9 cellular contexts compared by ENCODE assay signal in genomic region chr19:12833418-12833746, GRCh38. TPM values are rescaled to one million over a fixed set of nuclear protein-coding genes. Genes with fewer than 3 reads are reported as not detected.
A peak's percentile ranks its signal among the peaks of the same experiment; 100 is the strongest.
DNase-seq lines count a peak whose midpoint lies in the region; ATAC-seq and TF ChIP-seq lines count a peak whose summit lies in the region.
"Had no signal": no experiment of that assay in that cellular context is flagged by ENCODE, and none has a peak within 500 bp of the region (broad histone marks: within the 10 kb centered on the region; RNA-seq: fewer than 3 reads in every experiment).

No MANE protein-coding gene starts in this region.

- H3K36me3 ChIP-seq in KMS-11 (ENCODE audit: insufficient read depth) (no peaks in the 10 kb centered on the region), spleen (no peaks in the 10 kb centered on the region)

- WGBS in spleen, 5 donors: 0 to 9% (median 2%) methylated on average over 2 to 6 of the region's 6 CpGs

- H3K27me3 ChIP-seq in KMS-11 (ENCODE audit: insufficient read depth, low read depth): peaks cover 63% of the 10 kb centered on the region
- H3K27me3 ChIP-seq in spleen (replicated peaks in 1 of 7): peaks cover 3 to 100% (median 96%) of the 10 kb centered on the region in 7 donors

- no peak overlapping the region for H3K27ac Mint-ChIP-seq in activated CD4-positive, alpha-beta T cell treated with anti-CD3 and anti-CD28 coated beads, Interleukin-2, amount 10 ng/mL, durations not matched to agents 24 days and 14 days
- no peak overlapping the region for H3K27ac Mint-ChIP-seq in effector memory CD8-positive, alpha-beta T cell

- H3K4me1 ChIP-seq in KMS-11 (ENCODE audit: low read depth, poor library complexity, severe bottlenecking) (peaks cover 15% of the 10 kb centered on the region), spleen (peaks cover 7 to 51% (median 28%) of the 10 kb centered on the region in 6 donors)

- peaks cover 14% of the 10 kb centered on the region for H3K4me1 Mint-ChIP-seq in activated CD4-positive, alpha-beta T cell treated with anti-CD3 and anti-CD28 coated beads, Interleukin-2, amount 10 ng/mL, durations not matched to agents 24 days and 14 days
- H3K4me1 Mint-ChIP-seq in effector memory CD8-positive, alpha-beta T cell (ENCODE audit: low read depth in 2 of 2): peaks cover 17 to 22% of the 10 kb centered on the region in 2 donors

- TF ChIP-seq CTCF in KMS-11 (conservative IDR thresholded peaks at IDR 0.05; ENCODE audit: low read depth, low read length): no peak
- TF ChIP-seq CTCF in spleen (IDR thresholded peaks at IDR 0.05 in 8 of 11, conservative IDR thresholded peaks at IDR 0.05 in 3 of 11): no peak

- H3K4me2 ChIP-seq in KMS-11: peak overlapping the region; percentile 29; the same call in 1 of the 2 replicates

- no peak for TF ChIP-seq POLR2A in spleen (IDR thresholded peaks at IDR 0.05)

- no peak for ATAC-seq in effector memory CD8-positive, alpha-beta T cell (replicated peaks)

- H3K9me3 Mint-ChIP-seq in activated CD4-positive, alpha-beta T cell treated with anti-CD3 and anti-CD28 coated beads, Interleukin-2, amount 10 ng/mL, durations not matched to agents 24 days and 14 days: peaks cover 5% of the 10 kb centered on the region
- H3K9me3 Mint-ChIP-seq in effector memory CD8-positive, alpha-beta T cell: no peaks in the 10 kb centered on the region

- H4K20me1 ChIP-seq in KMS-11 (ENCODE audit: insufficient read depth): no peaks in the 10 kb centered on the region

- DNase-seq in activated CD4-positive, alpha-beta T cell treated with anti-CD3 and anti-CD28 coated beads, Interleukin-2, amount 10 ng/mL, durations not matched to agents 24 days and 14 days: no peak
- no peak for DNase-seq in activated CD4-positive, alpha-beta T cell treated with anti-CD3 and anti-CD28 coated beads for 4 hours
- no peak for DNase-seq in effector memory CD8-positive, alpha-beta T cell
- DNase-seq in spleen: no peak
- no peak for DNase-seq in stimulated activated naive CD4-positive, alpha-beta T cell treated with Interleukin-2 at 50 U/mL for 16 hours (lab: John Stamatoyannopoulos, UW)
- DNase-seq in substantia nigra (lab: John Stamatoyannopoulos, UW): no peak
- no peak for DNase-seq in CD1c-positive myeloid dendritic cell (ENCODE audit: extremely low spot score)

- peaks cover 2% of the 10 kb centered on the region for H3K36me3 Mint-ChIP-seq in activated CD4-positive, alpha-beta T cell treated with anti-CD3 and anti-CD28 coated beads, Interleukin-2, amount 10 ng/mL, durations not matched to agents 24 days and 14 days (ENCODE audit: low read depth)
- H3K36me3 Mint-ChIP-seq in effector memory CD8-positive, alpha-beta T cell (ENCODE audit: insufficient read depth): peaks cover 10% of the 10 kb centered on the region

- H3K4me3 Mint-ChIP-seq in activated CD4-positive, alpha-beta T cell treated with anti-CD3 and anti-CD28 coated beads, Interleukin-2, amount 10 ng/mL, durations not matched to agents 24 days and 14 days: peak overlapping the region; percentile 44
- peak overlapping the region; percentile 67 to 70 for H3K4me3 Mint-ChIP-seq in effector memory CD8-positive, alpha-beta T cell

- no peaks in the 10 kb centered on the region for H3K79me2 ChIP-seq in KMS-11 (ENCODE audit: insufficient read depth, low read depth)

- H3K27ac ChIP-seq in KMS-11 (no peak overlapping the region), spleen (no peak overlapping the region), substantia nigra (ENCODE audit: low read depth, low read length, poor library complexity, severe bottlenecking) (no peak overlapping the region)

- intact Hi-C loops in activated CD4-positive, alpha-beta T cell treated with anti-CD3 and anti-CD28 coated beads, Interleukin-2, amount 10 ng/mL, durations not matched to agents 24 days and 14 days (cut with micrococcal nuclease): no loop called here
- intact Hi-C loops in spleen (cut with DNase I; ENCODE audit: low total_unique reads): no loop called here

- no peak overlapping the region for H3K9ac ChIP-seq in KMS-11

- H3K4me3 ChIP-seq in KMS-11 (IDR thresholded peaks at IDR 0.05; ENCODE audit: insufficient read depth, low read depth, low read length): no peak overlapping the region
- peak overlapping the region in 5 of 8 donors; percentile 38 to 69 (median 44) for H3K4me3 ChIP-seq in spleen

- peaks cover 69% of the 10 kb centered on the region for H3K27me3 Mint-ChIP-seq in activated CD4-positive, alpha-beta T cell treated with anti-CD3 and anti-CD28 coated beads, Interleukin-2, amount 10 ng/mL, durations not matched to agents 24 days and 14 days
- H3K27me3 Mint-ChIP-seq in effector memory CD8-positive, alpha-beta T cell: peaks cover 69 to 91% of the 10 kb centered on the region in 2 donors

- H3K9me3 ChIP-seq in spleen: peaks cover 0 to 6% (median 0%) of the 10 kb centered on the region in 8 donors

- no peak overlapping the region for H2AFZ ChIP-seq in KMS-11 (ENCODE audit: low read depth)

RNA-seq across cellular contexts. Expression of gene RTBDN, which starts 1.0 kb away (rescaled TPM):
- not detected in 2 replicates for total RNA-seq in activated CD4-positive, alpha-beta T cell treated with anti-CD3 and anti-CD28 coated beads, Interleukin-2, amount 10 ng/mL, durations not matched to agents 24 days and 14 days
- not detected for total RNA-seq in spleen
- not detected for polyA plus RNA-seq in spleen
- total RNA-seq: HT1080 had no signal

RNA-seq across cellular contexts. Expression of gene MAST1, which starts 4.9 kb away (rescaled TPM):
- total RNA-seq in activated CD4-positive, alpha-beta T cell treated with anti-CD3 and anti-CD28 coated beads, Interleukin-2, amount 10 ng/mL, durations not matched to agents 24 days and 14 days: 1.6 and 2.4 TPM in 2 replicates
- total RNA-seq in spleen: under 1 TPM in 6 of 7 donors, not detected in 1; 0.23 to 0.65 (median 0.33) TPM
- under 1 TPM in 2 of 3 donors, not detected in 1; 0.12 to 0.32 TPM for polyA plus RNA-seq in spleen

RNA-seq across cellular contexts. Expression of gene RNASEH2A, which starts 27.0 kb away (rescaled TPM):
- total RNA-seq in activated CD4-positive, alpha-beta T cell treated with anti-CD3 and anti-CD28 coated beads, Interleukin-2, amount 10 ng/mL, durations not matched to agents 24 days and 14 days: 35.8 and 51.5 TPM in 2 replicates
- 10 to 100 TPM in 6 of 7 donors, 1 to 10 TPM in 1; 9.8 to 15.9 (median 11.7) TPM for total RNA-seq in spleen
- 10 to 100 TPM in 2 of 3 donors, 1 to 10 TPM in 1; 4.4 to 12.2 (median 11.4) TPM for polyA plus RNA-seq in spleen

RNA-seq across cellular contexts. Expression of gene THSD8, which starts 31.5 kb away (rescaled TPM):
- 26.8 and 32.7 TPM in 2 replicates for total RNA-seq in activated CD4-positive, alpha-beta T cell treated with anti-CD3 and anti-CD28 coated beads, Interleukin-2, amount 10 ng/mL, durations not matched to agents 24 days and 14 days
- 1 to 10 TPM in 4 of 7 donors, not detected in 3; 1.1 to 4.8 (median 3.4) TPM for total RNA-seq in spleen
- polyA plus RNA-seq in spleen: 1 to 10 TPM; 5.2 to 9.1 (median 5.7) TPM
- total RNA-seq: HT1080 had no signal

RNA-seq across cellular contexts. Expression of gene PRDX2, which starts 31.8 kb away (rescaled TPM):
- 277 and 294 TPM in 2 replicates for total RNA-seq in activated CD4-positive, alpha-beta T cell treated with anti-CD3 and anti-CD28 coated beads, Interleukin-2, amount 10 ng/mL, durations not matched to agents 24 days and 14 days
- 100 to 1,000 TPM in 6 of 7 donors, 10 to 100 TPM in 1; 97.9 to 203 (median 140) TPM for total RNA-seq in spleen
- polyA plus RNA-seq in spleen: 100 to 1,000 TPM in 2 of 3 donors, 10 to 100 TPM in 1; 78.3 to 123 (median 108) TPM
